1 cellular context compared by ENCODE assay signal in genomic region chr10:83991986-83992753, GRCh38.
TF ChIP-seq lines count a peak whose summit lies in the region.

No MANE protein-coding gene starts in this region.

TF ChIP-seq in SK-N-SH treated with all-trans-retinoic acid at 6 μM for 48 hours, 23 proteins besides CTCF, POLR2A, EP300 and RAD21 (continued from another document):
- TF ChIP-seq POU6F1 (CRISPR knock-in tag; IDR thresholded peaks at IDR 0.05; ENCODE audit: borderline replicate concordance, low read depth), result no peak
- TF ChIP-seq, protein P1, sequence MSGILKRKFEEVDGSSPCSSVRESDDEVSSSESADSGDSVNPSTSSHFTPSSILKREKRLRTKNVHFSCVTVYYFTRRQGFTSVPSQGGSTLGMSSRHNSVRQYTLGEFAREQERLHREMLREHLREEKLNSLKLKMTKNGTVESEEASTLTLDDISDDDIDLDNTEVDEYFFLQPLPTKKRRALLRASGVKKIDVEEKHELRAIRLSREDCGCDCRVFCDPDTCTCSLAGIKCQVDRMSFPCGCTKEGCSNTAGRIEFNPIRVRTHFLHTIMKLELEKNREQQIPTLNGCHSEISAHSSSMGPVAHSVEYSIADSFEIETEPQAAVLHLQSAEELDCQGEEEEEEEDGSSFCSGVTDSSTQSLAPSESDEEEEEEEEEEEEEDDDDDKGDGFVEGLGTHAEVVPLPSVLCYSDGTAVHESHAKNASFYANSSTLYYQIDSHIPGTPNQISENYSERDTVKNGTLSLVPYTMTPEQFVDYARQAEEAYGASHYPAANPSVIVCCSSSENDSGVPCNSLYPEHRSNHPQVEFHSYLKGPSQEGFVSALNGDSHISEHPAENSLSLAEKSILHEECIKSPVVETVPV (CRISPR knock-in tag; IDR thresholded peaks at IDR 0.05), result no peak
- TF ChIP-seq ZNF70 (CRISPR knock-in tag; IDR thresholded peaks at IDR 0.05), result no peak
- TF ChIP-seq PATZ1 (CRISPR knock-in tag; IDR thresholded peaks at IDR 0.05; ENCODE audit: borderline replicate concordance), result no peak
- TF ChIP-seq ZFP30 (CRISPR knock-in tag; IDR thresholded peaks at IDR 0.05), result no peak
- no peak for TF ChIP-seq GLIS3 (CRISPR knock-in tag; IDR thresholded peaks at IDR 0.05)
